In genomic region chr19:3954107-3954506, GRCh38 we compare ENCODE assay signal across 21 cellular contexts. TPM values are rescaled to one million over a fixed set of nuclear protein-coding genes. Genes with fewer than 3 reads are reported as not detected.
A peak's percentile ranks its signal among the peaks of the same experiment; 100 is the strongest.
DNase-seq lines count a peak whose midpoint lies in the region; ATAC-seq, FAIRE-seq and TF ChIP-seq lines count a peak whose summit lies in the region.
"Had no signal": no experiment of that assay in that cellular context is flagged by ENCODE, and none has a peak within 500 bp of the region (broad histone marks: within the 10 kb centered on the region; RNA-seq: fewer than 3 reads in every experiment).

No MANE protein-coding gene starts in this region.

- H3K27ac ChIP-seq in astrocyte (ENCODE audit: low read depth, low read length) (no peak overlapping the region), heart right ventricle (peak overlapping the region; percentile 62 to 97 (median 92)), muscle layer of colon (ENCODE audit: low read depth, low read length) (peak overlapping the region; percentile 21), skeletal muscle tissue (ENCODE audit: low read depth, low read length) (peak overlapping the region; percentile 86), HepG2 (ENCODE audit: extremely low read length, insufficient read depth, low read length) (no peak overlapping the region)
- no peak overlapping the region for H3K27ac ChIP-seq in CD8-positive, alpha-beta memory T cell (ENCODE audit: low read depth, low read length)

- peak overlapping the region; percentile 69 for H3K27ac Mint-ChIP-seq in astrocyte (ENCODE audit: unreplicated experiment)
- no peak overlapping the region for H3K27ac Mint-ChIP-seq in CD8-positive, alpha-beta memory T cell

- TF ChIP-seq EP300 in HepG2 (IDR thresholded peaks at IDR 0.05; ENCODE audit: low read depth in 2 of 2, low read length in 2 of 2) = no peak
- TF ChIP-seq EP300 in HepG2 (CRISPR knock-in tag; IDR thresholded peaks at IDR 0.05; ENCODE audit: borderline replicate concordance) = no peak

- POLR2A ChIA-PET in CD8-positive, alpha-beta memory T cell (lab: Charles Lee) = no interaction called here
- POLR2A ChIA-PET in HepG2 (lab: Yijun Ruan, JAX) = no interaction called here

- BruUV-seq in HepG2 (replicated peaks; lab: Mats Ljungman, UMichigan) = no TSS peak

- H3K27me3 ChIP-seq in astrocyte (ENCODE audit: insufficient read depth, low read length) (no peaks in the 10 kb centered on the region), heart right ventricle (no peaks in the 10 kb centered on the region), muscle layer of colon (ENCODE audit: control insufficient read depth in 1 of 2, insufficient read depth in 2 of 2, low read length in 2 of 2) (no peaks in the 10 kb centered on the region), skeletal muscle tissue (ENCODE audit: control insufficient read depth in 3 of 3, insufficient read depth in 3 of 3, low read length in 3 of 3) (no peaks in the 10 kb centered on the region), HepG2 (ENCODE audit: control insufficient read depth in 1 of 2, insufficient read depth in 2 of 2, low read length in 2 of 2) (peaks cover 0 to 7% of the 10 kb centered on the region in 2 experiments; a peak in 2 of 5 replicates)
- H3K27me3 ChIP-seq in CD8-positive, alpha-beta memory T cell (ENCODE audit: insufficient read depth, low read length, poor library complexity, severe bottlenecking) = no peaks in the 10 kb centered on the region

- DNase-seq in astrocyte (ENCODE audit: low read depth) (no peak), heart right ventricle (no peak), NCI-H1092 (lab: John Stamatoyannopoulos, UW) (no peak), HepG2 (ENCODE audit: low spot score) (no peak)
- no peak for DNase-seq in CD8-positive, alpha-beta memory T cell
- DNase-seq: AML-193; Calu3; CD4-positive, CD25-positive, alpha-beta regulatory T cell; KG1; NCI-H1105; NCI-H1694 treated with DMSO at 0.1 percent for 48 hours; NCI-H446 treated with DMSO at 0.1 percent for 48 hours; NCI-H774 had no signal

- CTCF ChIA-PET in CD8-positive, alpha-beta memory T cell (lab: Charles Lee) = no interaction called here
- CTCF ChIA-PET in HepG2 (lab: Yijun Ruan, JAX; ENCODE audit: low intra/inter-chr PET ratio, low total read pairs) = no interaction called here

- FAIRE-seq in astrocyte (lab: Jason Lieb, UNC) (no peak), HepG2 (lab: Jason Lieb, UNC) (no peak)
- FAIRE-seq: GM12892, GM19239, HTR-8/SVneo had no signal

- H3K4me3 ChIP-seq in astrocyte (ENCODE audit: insufficient read depth, low read depth, low read length) = no peak overlapping the region
- no peak overlapping the region for H3K4me3 ChIP-seq in heart right ventricle
- H3K4me3 ChIP-seq in muscle layer of colon (ENCODE audit: low read depth in 1 of 2, low read length in 2 of 2) = no peak overlapping the region
- H3K4me3 ChIP-seq in skeletal muscle tissue (ENCODE audit: low read length in 3 of 3) = no peak overlapping the region
- no peak overlapping the region for H3K4me3 ChIP-seq in CD8-positive, alpha-beta memory T cell (ENCODE audit: low read length)
- H3K4me3 ChIP-seq in HepG2 (replicated peaks in 1 of 3; ENCODE audit: insufficient read depth in 1 of 3, low read depth in 2 of 3, low read length in 3 of 3) = no peak overlapping the region

- no peak for TF ChIP-seq CTCF in astrocyte (IDR thresholded peaks at IDR 0.05; ENCODE audit: insufficient read depth, low read depth, low read length)
- no peak for TF ChIP-seq CTCF in heart right ventricle (IDR thresholded peaks at IDR 0.05)
- no peak for TF ChIP-seq CTCF in HepG2 (CRISPR knock-in tag; IDR thresholded peaks at IDR 0.05)

- H3K9me3 ChIP-seq in astrocyte (ENCODE audit: insufficient read depth, low read depth, low read length) (no peaks in the 10 kb centered on the region), heart right ventricle (no peaks in the 10 kb centered on the region), muscle layer of colon (ENCODE audit: low read length) (no peaks in the 10 kb centered on the region), skeletal muscle tissue (ENCODE audit: control insufficient read depth in 3 of 3, low read length in 3 of 3) (no peaks in the 10 kb centered on the region), HepG2 (ENCODE audit: low read length) (no peaks in the 10 kb centered on the region)
- no peaks in the 10 kb centered on the region for H3K9me3 ChIP-seq in CD8-positive, alpha-beta memory T cell (ENCODE audit: low read length)

- H4K20me1 ChIP-seq in astrocyte (ENCODE audit: insufficient read depth, low read length) (peaks cover 69% of the 10 kb centered on the region), HepG2 (ENCODE audit: insufficient read depth, low read length) (no peaks in the 10 kb centered on the region)

- H3K27me3 Mint-ChIP-seq in astrocyte (ENCODE audit: low read depth, unreplicated experiment) = no peaks in the 10 kb centered on the region
- no peaks in the 10 kb centered on the region for H3K27me3 Mint-ChIP-seq in CD8-positive, alpha-beta memory T cell

- WGBS in heart right ventricle, 2 donors = 46 to 62% methylated on average over 12 of the region's 12 CpGs
- WGBS in HepG2 (ENCODE audit: low lambda C conversion rate) = 79% methylated on average over 7 of the region's 12 CpGs

- no peaks in the 10 kb centered on the region for H3K9me3 Mint-ChIP-seq in astrocyte (ENCODE audit: unreplicated experiment)
- no peaks in the 10 kb centered on the region for H3K9me3 Mint-ChIP-seq in CD8-positive, alpha-beta memory T cell

- H2AFZ ChIP-seq in astrocyte (ENCODE audit: low read depth, low read length) (no peak overlapping the region), HepG2 (ENCODE audit: low read length) (no peak overlapping the region)

- in situ Hi-C loops in HepG2 (cut with HindIII; ENCODE audit: extremely low pct_ligation_motif_present, low pct_unique_long_range_greater_than_20kb) = no loop called here

- TF ChIP-seq POLR2A in HepG2 (IDR thresholded peaks at IDR 0.05; ENCODE audit: insufficient read depth in 1 of 2, low read depth in 2 of 2, low read length in 2 of 2) = no peak

- no peak overlapping the region for H3K4me3 Mint-ChIP-seq in astrocyte (ENCODE audit: unreplicated experiment)
- no peak overlapping the region for H3K4me3 Mint-ChIP-seq in CD8-positive, alpha-beta memory T cell
- H3K4me3 Mint-ChIP-seq: CD4-positive, CD25-positive, alpha-beta regulatory T cell had no signal

- peaks cover 27% of the 10 kb centered on the region for H3K79me2 ChIP-seq in astrocyte (ENCODE audit: insufficient read depth, low read length)
- no peaks in the 10 kb centered on the region for H3K79me2 ChIP-seq in HepG2 (ENCODE audit: insufficient read depth, low read length)

- H3K4me1 ChIP-seq in astrocyte (ENCODE audit: insufficient read depth, low read length) (peaks cover 3% of the 10 kb centered on the region), heart right ventricle (peaks cover 6 to 55% (median 34%) of the 10 kb centered on the region in 9 donors), muscle layer of colon (ENCODE audit: insufficient read depth, low read length) (peaks cover 19% of the 10 kb centered on the region), skeletal muscle tissue (ENCODE audit: control insufficient read depth in 3 of 3, insufficient read depth in 3 of 3, low read length in 3 of 3) (peaks cover 16 to 70% (median 52%) of the 10 kb centered on the region in 3 donors), HepG2 (ENCODE audit: insufficient read depth, low read length) (peaks cover 6% of the 10 kb centered on the region; the same call in 1 of the 2 replicates)
- H3K4me1 ChIP-seq in CD8-positive, alpha-beta memory T cell (ENCODE audit: insufficient read depth, low read length) = no peaks in the 10 kb centered on the region

- no peak for TF ChIP-seq RAD21 in HepG2 (CRISPR knock-in tag; IDR thresholded peaks at IDR 0.05)

- H3K36me3 Mint-ChIP-seq in astrocyte (ENCODE audit: low read depth, unreplicated experiment) = peaks cover 4% of the 10 kb centered on the region
- H3K36me3 Mint-ChIP-seq in CD8-positive, alpha-beta memory T cell = peaks cover 0 to 19% (median 0%) of the 10 kb centered on the region in 3 donors
- H3K36me3 Mint-ChIP-seq: CD4-positive, CD25-positive, alpha-beta regulatory T cell had no signal

- peaks cover 9% of the 10 kb centered on the region for H3K4me1 Mint-ChIP-seq in astrocyte (ENCODE audit: low read depth, unreplicated experiment)
- H3K4me1 Mint-ChIP-seq in CD8-positive, alpha-beta memory T cell = peaks cover 3 to 9% (median 6%) of the 10 kb centered on the region in 3 donors

- H3K9ac ChIP-seq in astrocyte (ENCODE audit: low read length) (no peak overlapping the region), muscle layer of colon (ENCODE audit: low read length) (no peak overlapping the region), skeletal muscle tissue (ENCODE audit: low read depth in 1 of 3, low read length in 3 of 3) (peak overlapping the region; percentile 8 to 99 (median 30)), HepG2 (ENCODE audit: insufficient read depth, low read depth, low read length) (no peak overlapping the region)

- peak in 7 of 8 donors; percentile 7 to 34 (median 18) for ATAC-seq in heart right ventricle
- no peak for ATAC-seq in HG03045 (IDR thresholded peaks at IDR 0.05; ENCODE audit: unreplicated experiment)
- ATAC-seq in HepG2 = no peak

- H3K4me2 ChIP-seq in astrocyte (ENCODE audit: low read length) (no peak overlapping the region), HepG2 (ENCODE audit: low read depth, low read length) (no peak overlapping the region)

- intact Hi-C loops in heart right ventricle (cut with DNase I) = loop anchor here in 1 of 10 donors (10.0 kb wide), 1 partner anchor 189 kb away; the partner anchor contains the start of genes APBA3 and MRPL54
- intact Hi-C loops in HepG2 (cut with micrococcal nuclease; ENCODE audit: unreplicated experiment) = no loop called here

- peaks cover 9% of the 10 kb centered on the region for H3K36me3 ChIP-seq in astrocyte (ENCODE audit: insufficient read depth, low read length)
- H3K36me3 ChIP-seq in heart right ventricle = peaks cover 0 to 39% (median 11%) of the 10 kb centered on the region in 9 donors
- peaks cover 16% of the 10 kb centered on the region for H3K36me3 ChIP-seq in muscle layer of colon (ENCODE audit: insufficient read depth, low read length)
- H3K36me3 ChIP-seq in skeletal muscle tissue (ENCODE audit: control insufficient read depth in 3 of 3, insufficient read depth in 3 of 3, low read length in 3 of 3) = peaks cover 5 to 13% (median 6%) of the 10 kb centered on the region in 3 donors
- H3K36me3 ChIP-seq in CD8-positive, alpha-beta memory T cell (ENCODE audit: insufficient read depth, low read length) = no peaks in the 10 kb centered on the region
- peaks cover 0 to 4% of the 10 kb centered on the region in 2 experiments; a peak in 1 of 5 replicates for H3K36me3 ChIP-seq in HepG2 (replicated peaks in 1 of 2; ENCODE audit: control insufficient read depth in 1 of 2, insufficient read depth in 2 of 2, low read length in 2 of 2)

RNA-seq across cellular contexts. Expression of gene DAPK3, which starts 16.8 kb away (rescaled TPM):
- total RNA-seq in astrocyte = 242 and 264 TPM in 2 replicates
- total RNA-seq in heart right ventricle = 100 to 1,000 TPM in 5 of 10 donors, 10 to 100 TPM in 5; 72.5 to 222 (median 99.5) TPM
- 100 to 1,000 TPM; 140 to 214 TPM for polyA plus RNA-seq in heart right ventricle
- total RNA-seq in skeletal muscle tissue = 63.7 TPM
- 10 to 100 TPM; 42.5 to 44.9 TPM for total RNA-seq in CD8-positive, alpha-beta memory T cell
- 38.5 TPM for polyA plus RNA-seq in CD8-positive, alpha-beta memory T cell
- 22.0 and 30.5 TPM in 2 replicates for total RNA-seq in HepG2 (2016; rRNA removed; fragmentation: Illumina TruSeq; extraction: Trizol)
- 5.0 and 5.5 TPM in 2 replicates for total RNA-seq in HepG2 (2016; cell fraction: cytosol; rRNA removed; fragmentation: Illumina TruSeq; extraction: Trizol; ENCODE audit: low read depth)
- total RNA-seq in HepG2 (2016; cell fraction: insoluble cytoplasmic fraction; rRNA removed; fragmentation: Illumina TruSeq; extraction: Trizol) = 18.7 and 32.5 TPM in 2 replicates
- 9.6 and 13.4 TPM in 2 replicates for total RNA-seq in HepG2 (2016; cell fraction: membrane; rRNA removed; fragmentation: Illumina TruSeq; extraction: Trizol)
- total RNA-seq in HepG2 (2016; cell fraction: nucleus; rRNA removed; fragmentation: Illumina TruSeq; extraction: Trizol) = 20.1 and 21.1 TPM in 2 replicates
- 37.3 and 51.9 TPM in 2 replicates for polyA plus RNA-seq in HepG2 (2011; rRNA removed)
- 36.9 and 42.7 TPM in 2 replicates for polyA plus RNA-seq in HepG2 (2011; cell fraction: cytosol; rRNA removed)
- polyA plus RNA-seq in HepG2 (2011; cell fraction: nucleus; rRNA removed) = 102 and 107 TPM in 2 replicates
- polyA plus RNA-seq in HepG2 (2012) = 20.1 and 33.8 TPM in 2 replicates
- 2.6 and 2.9 TPM in 2 replicates for polyA plus RNA-seq in HepG2 (2016; cell fraction: cytosol; fragmentation: Illumina TruSeq; extraction: Trizol; ENCODE audit: low read depth)
- 20.1 and 23.6 TPM in 2 replicates for polyA plus RNA-seq in HepG2 (2016; cell fraction: insoluble cytoplasmic fraction; fragmentation: Illumina TruSeq; extraction: Trizol; ENCODE audit: low read depth)
- polyA plus RNA-seq in HepG2 (2016; cell fraction: membrane; fragmentation: Illumina TruSeq; extraction: Trizol; ENCODE audit: low read depth) = 5.9 and 6.0 TPM in 2 replicates
- 45.3 and 46.8 TPM in 2 replicates for polyA plus RNA-seq in HepG2 (2016; cell fraction: nucleus; fragmentation: Illumina TruSeq; extraction: Trizol; ENCODE audit: insufficient read depth, low read depth)
- polyA minus RNA-seq in HepG2 (2011; rRNA and poly(A)+ RNA removed; ENCODE audit: low replicate concordance) = 44.0 and 66.3 TPM in 2 replicates
- 15.7 and 22.0 TPM in 2 replicates for polyA minus RNA-seq in HepG2 (2011; cell fraction: cytosol; rRNA and poly(A)+ RNA removed)
- polyA minus RNA-seq in HepG2 (2011; cell fraction: nucleus; rRNA and poly(A)+ RNA removed) = 24.7 and 27.2 TPM in 2 replicates

RNA-seq across cellular contexts. Expression of gene NMRK2, which starts 21.2 kb away (rescaled TPM):
- total RNA-seq in astrocyte = 0.73 TPM in 1 of 2 replicates, not detected in the other
- 1,000 to 10,000 TPM in 1 of 10 donors, 100 to 1,000 TPM in 9; 241 to 2,570 (median 640) TPM for total RNA-seq in heart right ventricle
- polyA plus RNA-seq in heart right ventricle = 1,000 to 10,000 TPM; 1,128 to 1,168 TPM
- total RNA-seq in skeletal muscle tissue = 48.5 TPM
- not detected for total RNA-seq in CD8-positive, alpha-beta memory T cell
- polyA plus RNA-seq in CD8-positive, alpha-beta memory T cell = not detected
- not detected in 2 replicates for total RNA-seq in HepG2 (2016; rRNA removed; fragmentation: Illumina TruSeq; extraction: Trizol)
- not detected in 2 replicates for total RNA-seq in HepG2 (2016; cell fraction: cytosol; rRNA removed; fragmentation: Illumina TruSeq; extraction: Trizol; ENCODE audit: low read depth)
- not detected in 2 replicates for total RNA-seq in HepG2 (2016; cell fraction: insoluble cytoplasmic fraction; rRNA removed; fragmentation: Illumina TruSeq; extraction: Trizol)
- not detected in 2 replicates for total RNA-seq in HepG2 (2016; cell fraction: membrane; rRNA removed; fragmentation: Illumina TruSeq; extraction: Trizol)
- total RNA-seq in HepG2 (2016; cell fraction: nucleus; rRNA removed; fragmentation: Illumina TruSeq; extraction: Trizol) = not detected in 2 replicates
- not detected in 2 replicates for polyA plus RNA-seq in HepG2 (2011; rRNA removed)
- not detected in 2 replicates for polyA plus RNA-seq in HepG2 (2011; cell fraction: cytosol; rRNA removed)
- not detected in 2 replicates for polyA plus RNA-seq in HepG2 (2011; cell fraction: nucleus; rRNA removed)
- not detected in 2 replicates for polyA plus RNA-seq in HepG2 (2012)
- polyA plus RNA-seq in HepG2 (2016; cell fraction: cytosol; fragmentation: Illumina TruSeq; extraction: Trizol; ENCODE audit: low read depth) = not detected in 2 replicates
- polyA plus RNA-seq in HepG2 (2016; cell fraction: insoluble cytoplasmic fraction; fragmentation: Illumina TruSeq; extraction: Trizol; ENCODE audit: low read depth) = not detected in 2 replicates
- polyA plus RNA-seq in HepG2 (2016; cell fraction: membrane; fragmentation: Illumina TruSeq; extraction: Trizol; ENCODE audit: low read depth) = not detected in 2 replicates
- not detected in 2 replicates for polyA plus RNA-seq in HepG2 (2016; cell fraction: nucleus; fragmentation: Illumina TruSeq; extraction: Trizol; ENCODE audit: insufficient read depth, low read depth)
- not detected in 2 replicates for polyA minus RNA-seq in HepG2 (2011; rRNA and poly(A)+ RNA removed; ENCODE audit: low replicate concordance)
- not detected in 2 replicates for polyA minus RNA-seq in HepG2 (2011; cell fraction: cytosol; rRNA and poly(A)+ RNA removed)
- polyA minus RNA-seq in HepG2 (2011; cell fraction: nucleus; rRNA and poly(A)+ RNA removed) = not detected in 2 replicates
- total RNA-seq: A673; Calu3; CD4-positive, CD25-positive, alpha-beta regulatory T cell; MCF 10A had no signal
- polyA plus RNA-seq: CD4-positive, CD25-positive, alpha-beta regulatory T cell had no signal

RNA-seq across cellular contexts. Expression of gene EEF2, which starts 31.2 kb away (rescaled TPM):
- total RNA-seq in astrocyte = 2,578 and 2,739 TPM in 2 replicates
- total RNA-seq in heart right ventricle = 1,000 to 10,000 TPM; 1,845 to 2,887 (median 2,645) TPM
- polyA plus RNA-seq in heart right ventricle = 1,000 to 10,000 TPM in 1 of 2 donors, 100 to 1,000 TPM in 1; 704 to 1,279 TPM
- total RNA-seq in skeletal muscle tissue = 4,276 TPM
- total RNA-seq in CD8-positive, alpha-beta memory T cell = 1,000 to 10,000 TPM; 3,106 to 3,129 TPM
- polyA plus RNA-seq in CD8-positive, alpha-beta memory T cell = 533 TPM
- 1,722 and 1,777 TPM in 2 replicates for total RNA-seq in HepG2 (2016; rRNA removed; fragmentation: Illumina TruSeq; extraction: Trizol)
- 663 and 837 TPM in 2 replicates for total RNA-seq in HepG2 (2016; cell fraction: cytosol; rRNA removed; fragmentation: Illumina TruSeq; extraction: Trizol; ENCODE audit: low read depth)
- total RNA-seq in HepG2 (2016; cell fraction: insoluble cytoplasmic fraction; rRNA removed; fragmentation: Illumina TruSeq; extraction: Trizol) = 1,312 and 1,845 TPM in 2 replicates
- total RNA-seq in HepG2 (2016; cell fraction: membrane; rRNA removed; fragmentation: Illumina TruSeq; extraction: Trizol) = 2,334 and 2,783 TPM in 2 replicates
- 709 and 773 TPM in 2 replicates for total RNA-seq in HepG2 (2016; cell fraction: nucleus; rRNA removed; fragmentation: Illumina TruSeq; extraction: Trizol)
- 1,441 and 1,465 TPM in 2 replicates for polyA plus RNA-seq in HepG2 (2011; rRNA removed)
- 1,619 and 2,301 TPM in 2 replicates for polyA plus RNA-seq in HepG2 (2011; cell fraction: cytosol; rRNA removed)
- polyA plus RNA-seq in HepG2 (2011; cell fraction: nucleus; rRNA removed) = 945 and 1,058 TPM in 2 replicates
- polyA plus RNA-seq in HepG2 (2012) = 2,825 and 3,817 TPM in 2 replicates
- polyA plus RNA-seq in HepG2 (2016; cell fraction: cytosol; fragmentation: Illumina TruSeq; extraction: Trizol; ENCODE audit: low read depth) = 660 and 778 TPM in 2 replicates
- polyA plus RNA-seq in HepG2 (2016; cell fraction: insoluble cytoplasmic fraction; fragmentation: Illumina TruSeq; extraction: Trizol; ENCODE audit: low read depth) = 1,198 and 1,548 TPM in 2 replicates
- 1,837 and 2,206 TPM in 2 replicates for polyA plus RNA-seq in HepG2 (2016; cell fraction: membrane; fragmentation: Illumina TruSeq; extraction: Trizol; ENCODE audit: low read depth)
- polyA plus RNA-seq in HepG2 (2016; cell fraction: nucleus; fragmentation: Illumina TruSeq; extraction: Trizol; ENCODE audit: insufficient read depth, low read depth) = 1,012 and 1,080 TPM in 2 replicates
- polyA minus RNA-seq in HepG2 (2011; rRNA and poly(A)+ RNA removed; ENCODE audit: low replicate concordance) = 1,462 and 3,209 TPM in 2 replicates
- 1,805 and 1,823 TPM in 2 replicates for polyA minus RNA-seq in HepG2 (2011; cell fraction: cytosol; rRNA and poly(A)+ RNA removed)
- polyA minus RNA-seq in HepG2 (2011; cell fraction: nucleus; rRNA and poly(A)+ RNA removed) = 434 and 615 TPM in 2 replicates

RNA-seq across cellular contexts. Expression of gene PIAS4, which starts 53.4 kb away (rescaled TPM):
- total RNA-seq in astrocyte (26.0 and 26.4 TPM in 2 replicates), heart right ventricle (10 to 100 TPM; 11.5 to 22.8 (median 14.3) TPM), skeletal muscle tissue (19.3 TPM), HepG2 (2016; rRNA removed; fragmentation: Illumina TruSeq; extraction: Trizol) (20.1 and 22.4 TPM in 2 replicates)
- polyA plus RNA-seq in heart right ventricle (10 to 100 TPM in 1 of 2 donors, 1 to 10 TPM in 1; 8.5 to 10.5 TPM), HepG2 (2011; rRNA removed) (8.7 and 9.0 TPM in 2 replicates)
- total RNA-seq in CD8-positive, alpha-beta memory T cell = 10 to 100 TPM; 29.1 to 33.8 TPM
- polyA plus RNA-seq in CD8-positive, alpha-beta memory T cell = 6.3 TPM
- total RNA-seq in HepG2 (2016; cell fraction: cytosol; rRNA removed; fragmentation: Illumina TruSeq; extraction: Trizol; ENCODE audit: low read depth) = 4.3 and 5.1 TPM in 2 replicates
- total RNA-seq in HepG2 (2016; cell fraction: insoluble cytoplasmic fraction; rRNA removed; fragmentation: Illumina TruSeq; extraction: Trizol) = 16.7 and 23.3 TPM in 2 replicates
- 9.8 and 11.2 TPM in 2 replicates for total RNA-seq in HepG2 (2016; cell fraction: membrane; rRNA removed; fragmentation: Illumina TruSeq; extraction: Trizol)
- 9.7 and 15.2 TPM in 2 replicates for total RNA-seq in HepG2 (2016; cell fraction: nucleus; rRNA removed; fragmentation: Illumina TruSeq; extraction: Trizol)
- polyA plus RNA-seq in HepG2 (2011; cell fraction: cytosol; rRNA removed) = 11.2 and 43.1 TPM in 2 replicates
- 22.4 and 27.4 TPM in 2 replicates for polyA plus RNA-seq in HepG2 (2011; cell fraction: nucleus; rRNA removed)
- polyA plus RNA-seq in HepG2 (2012) = 19.1 and 20.7 TPM in 2 replicates
- polyA plus RNA-seq in HepG2 (2016; cell fraction: cytosol; fragmentation: Illumina TruSeq; extraction: Trizol; ENCODE audit: low read depth) = 3.3 and 3.5 TPM in 2 replicates
- polyA plus RNA-seq in HepG2 (2016; cell fraction: insoluble cytoplasmic fraction; fragmentation: Illumina TruSeq; extraction: Trizol; ENCODE audit: low read depth) = 18.2 and 33.3 TPM in 2 replicates
- polyA plus RNA-seq in HepG2 (2016; cell fraction: membrane; fragmentation: Illumina TruSeq; extraction: Trizol; ENCODE audit: low read depth) = 5.6 and 5.9 TPM in 2 replicates
- polyA plus RNA-seq in HepG2 (2016; cell fraction: nucleus; fragmentation: Illumina TruSeq; extraction: Trizol; ENCODE audit: insufficient read depth, low read depth) = 36.3 and 39.1 TPM in 2 replicates
- polyA minus RNA-seq in HepG2 (2011; rRNA and poly(A)+ RNA removed; ENCODE audit: low replicate concordance) = 12.2 and 13.9 TPM in 2 replicates
- 5.1 and 7.7 TPM in 2 replicates for polyA minus RNA-seq in HepG2 (2011; cell fraction: cytosol; rRNA and poly(A)+ RNA removed)
- polyA minus RNA-seq in HepG2 (2011; cell fraction: nucleus; rRNA and poly(A)+ RNA removed) = 14.5 and 15.1 TPM in 2 replicates

Comparison
In these comparisons a context has a peak if more than half of its experiments do, and no peak if none do; other contexts are left out.
1. H3K27ac ChIP-seq: peak in heart right ventricle (10 of 10), muscle layer of colon (single experiment) and skeletal muscle tissue (single experiment); none in astrocyte (single experiment), CD8-positive, alpha-beta memory T cell (single experiment) and HepG2 (single experiment).
2. H3K9ac ChIP-seq: peak in skeletal muscle tissue (3 of 3); none in astrocyte (single experiment), muscle layer of colon (single experiment) and HepG2 (single experiment).
3. ATAC-seq: peak in heart right ventricle (7 of 8); none in HG03045 (single experiment) and HepG2 (single experiment).
4. RNA of gene NMRK2, which starts 21.2 kb away (total RNA-seq): 241 to 2,570 TPM in heart right ventricle and 48.5 TPM in skeletal muscle tissue (single experiment); 0.73 TPM in astrocyte, not detected in CD8-positive, alpha-beta memory T cell and not detected in HepG2; every median in the first group is over 10 times any median in the second.